In the genomic region with DNA sequence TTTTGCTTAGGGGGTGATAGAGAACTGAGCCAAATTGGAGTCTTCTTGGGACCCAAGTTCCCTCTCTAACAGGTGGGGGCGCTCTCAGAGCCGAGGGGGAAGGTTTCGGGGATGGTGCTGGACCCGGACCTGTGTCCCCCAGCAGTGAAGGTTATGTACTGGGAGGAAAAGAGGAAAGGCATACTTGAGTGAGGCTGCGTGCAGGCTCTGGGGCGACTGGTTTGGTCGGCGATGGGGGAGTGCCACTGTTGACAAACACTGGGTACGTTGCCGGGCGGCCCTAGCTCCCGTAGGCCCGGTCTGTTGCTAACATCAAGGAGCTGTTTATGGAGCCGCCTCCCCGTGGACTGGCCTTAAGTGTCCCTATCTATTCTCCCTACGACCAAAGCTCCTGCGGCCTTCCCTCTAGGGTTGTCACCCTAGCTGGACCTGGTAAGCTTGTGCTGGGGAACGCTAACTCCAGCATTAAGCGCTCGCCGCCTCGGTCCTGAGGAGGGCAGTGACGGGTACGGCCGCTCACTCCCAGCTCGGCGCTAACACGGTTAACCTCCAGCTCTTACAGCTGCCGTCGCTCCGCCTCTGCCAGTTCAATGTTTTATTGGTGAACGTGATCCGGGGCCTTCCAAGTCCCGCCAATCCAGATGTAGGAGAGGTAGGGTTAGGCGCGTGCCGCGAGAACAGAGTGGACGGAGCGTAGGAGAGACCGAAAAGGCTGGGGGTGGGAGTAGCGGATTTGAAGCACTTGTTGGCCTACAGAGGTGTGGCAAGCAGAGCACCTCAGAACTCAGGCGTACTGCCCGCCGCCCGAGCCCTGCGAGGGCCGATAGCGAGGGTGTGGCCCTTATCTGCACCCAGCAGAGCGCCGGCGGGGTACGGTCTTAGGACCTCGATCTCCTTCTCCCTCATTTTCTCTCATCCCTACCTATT, we compare ENCODE assay signal across 1 cellular context.
TF ChIP-seq lines count a peak whose summit lies in the region.

A gene (plus strand): TSS at position 685 of the 927 bp plus-strand sequence. CDS start 422 bp downstream, outside the sequence.

TF ChIP-seq in K562, 482 proteins besides CTCF, POLR2A, EP300 and RAD21 (continued from another document and continues in another):
- TF ChIP-seq, protein P1, sequence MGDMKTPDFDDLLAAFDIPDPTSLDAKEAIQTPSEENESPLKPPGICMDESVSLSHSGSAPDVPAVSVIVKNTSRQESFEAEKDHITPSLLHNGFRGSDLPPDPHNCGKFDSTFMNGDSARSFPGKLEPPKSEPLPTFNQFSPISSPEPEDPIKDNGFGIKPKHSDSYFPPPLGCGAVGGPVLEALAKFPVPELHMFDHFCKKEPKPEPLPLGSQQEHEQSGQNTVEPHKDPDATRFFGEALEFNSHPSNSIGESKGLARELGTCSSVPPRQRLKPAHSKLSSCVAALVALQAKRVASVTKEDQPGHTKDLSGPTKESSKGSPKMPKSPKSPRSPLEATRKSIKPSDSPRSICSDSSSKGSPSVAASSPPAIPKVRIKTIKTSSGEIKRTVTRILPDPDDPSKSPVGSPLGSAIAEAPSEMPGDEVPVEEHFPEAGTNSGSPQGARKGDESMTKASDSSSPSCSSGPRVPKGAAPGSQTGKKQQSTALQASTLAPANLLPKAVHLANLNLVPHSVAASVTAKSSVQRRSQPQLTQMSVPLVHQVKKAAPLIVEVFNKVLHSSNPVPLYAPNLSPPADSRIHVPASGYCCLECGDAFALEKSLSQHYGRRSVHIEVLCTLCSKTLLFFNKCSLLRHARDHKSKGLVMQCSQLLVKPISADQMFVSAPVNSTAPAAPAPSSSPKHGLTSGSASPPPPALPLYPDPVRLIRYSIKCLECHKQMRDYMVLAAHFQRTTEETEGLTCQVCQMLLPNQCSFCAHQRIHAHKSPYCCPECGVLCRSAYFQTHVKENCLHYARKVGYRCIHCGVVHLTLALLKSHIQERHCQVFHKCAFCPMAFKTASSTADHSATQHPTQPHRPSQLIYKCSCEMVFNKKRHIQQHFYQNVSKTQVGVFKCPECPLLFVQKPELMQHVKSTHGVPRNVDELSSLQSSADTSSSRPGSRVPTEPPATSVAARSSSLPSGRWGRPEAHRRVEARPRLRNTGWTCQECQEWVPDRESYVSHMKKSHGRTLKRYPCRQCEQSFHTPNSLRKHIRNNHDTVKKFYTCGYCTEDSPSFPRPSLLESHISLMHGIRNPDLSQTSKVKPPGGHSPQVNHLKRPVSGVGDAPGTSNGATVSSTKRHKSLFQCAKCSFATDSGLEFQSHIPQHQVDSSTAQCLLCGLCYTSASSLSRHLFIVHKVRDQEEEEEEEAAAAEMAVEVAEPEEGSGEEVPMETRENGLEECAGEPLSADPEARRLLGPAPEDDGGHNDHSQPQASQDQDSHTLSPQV (IDR thresholded peaks at IDR 0.05): peak; percentile 41
- TF ChIP-seq NR2F6 (CRISPR knock-in tag; IDR thresholded peaks at IDR 0.05): no peak
- TF ChIP-seq, protein P2, sequence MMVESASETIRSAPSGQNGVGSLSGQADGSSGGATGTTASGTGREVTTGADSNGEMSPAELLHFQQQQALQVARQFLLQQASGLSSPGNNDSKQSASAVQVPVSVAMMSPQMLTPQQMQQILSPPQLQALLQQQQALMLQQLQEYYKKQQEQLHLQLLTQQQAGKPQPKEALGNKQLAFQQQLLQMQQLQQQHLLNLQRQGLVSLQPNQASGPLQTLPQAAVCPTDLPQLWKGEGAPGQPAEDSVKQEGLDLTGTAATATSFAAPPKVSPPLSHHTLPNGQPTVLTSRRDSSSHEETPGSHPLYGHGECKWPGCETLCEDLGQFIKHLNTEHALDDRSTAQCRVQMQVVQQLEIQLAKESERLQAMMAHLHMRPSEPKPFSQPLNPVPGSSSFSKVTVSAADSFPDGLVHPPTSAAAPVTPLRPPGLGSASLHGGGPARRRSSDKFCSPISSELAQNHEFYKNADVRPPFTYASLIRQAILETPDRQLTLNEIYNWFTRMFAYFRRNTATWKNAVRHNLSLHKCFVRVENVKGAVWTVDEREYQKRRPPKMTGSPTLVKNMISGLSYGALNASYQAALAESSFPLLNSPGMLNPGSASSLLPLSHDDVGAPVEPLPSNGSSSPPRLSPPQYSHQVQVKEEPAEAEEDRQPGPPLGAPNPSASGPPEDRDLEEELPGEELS (CRISPR knock-in tag; IDR thresholded peaks at IDR 0.05; ENCODE audit: borderline replicate concordance): 0 out of 2 replicates have a peak, but pooled peaks have one; percentile 21
- no peak for TF ChIP-seq MAFK (IDR thresholded peaks at IDR 0.05; ENCODE audit: low read length)
- peak; percentile 98 for TF ChIP-seq DPF2 (IDR thresholded peaks at IDR 0.05)
- TF ChIP-seq CBX1 (IDR thresholded peaks at IDR 0.05; ENCODE audit: low read depth): no peak
- no peak for TF ChIP-seq CAMTA2 (CRISPR knock-in tag; conservative IDR thresholded peaks at IDR 0.05)
- TF ChIP-seq HNRNPL (IDR thresholded peaks at IDR 0.05; ENCODE audit: low read depth, low read length): no peak
- no peak for TF ChIP-seq RBM14 (IDR thresholded peaks at IDR 0.05; ENCODE audit: borderline replicate concordance, insufficient read depth, low read depth, low read length)
- peak; percentile 100 for TF ChIP-seq HMGN3 (IDR thresholded peaks at IDR 0.05; ENCODE audit: borderline replicate concordance, extremely low read depth, insufficient read length, low read depth, low read length)
- TF ChIP-seq CEBPB (tag; IDR thresholded peaks at IDR 0.05): peak; percentile 64
- peak; percentile 98 for TF ChIP-seq NCOR1 (IDR thresholded peaks at IDR 0.05)
- TF ChIP-seq ZNF165 (CRISPR knock-in tag; IDR thresholded peaks at IDR 0.05; ENCODE audit: borderline replicate concordance): no peak
- peak; percentile 93 for TF ChIP-seq NFIC (IDR thresholded peaks at IDR 0.05)
- TF ChIP-seq, protein P3, sequence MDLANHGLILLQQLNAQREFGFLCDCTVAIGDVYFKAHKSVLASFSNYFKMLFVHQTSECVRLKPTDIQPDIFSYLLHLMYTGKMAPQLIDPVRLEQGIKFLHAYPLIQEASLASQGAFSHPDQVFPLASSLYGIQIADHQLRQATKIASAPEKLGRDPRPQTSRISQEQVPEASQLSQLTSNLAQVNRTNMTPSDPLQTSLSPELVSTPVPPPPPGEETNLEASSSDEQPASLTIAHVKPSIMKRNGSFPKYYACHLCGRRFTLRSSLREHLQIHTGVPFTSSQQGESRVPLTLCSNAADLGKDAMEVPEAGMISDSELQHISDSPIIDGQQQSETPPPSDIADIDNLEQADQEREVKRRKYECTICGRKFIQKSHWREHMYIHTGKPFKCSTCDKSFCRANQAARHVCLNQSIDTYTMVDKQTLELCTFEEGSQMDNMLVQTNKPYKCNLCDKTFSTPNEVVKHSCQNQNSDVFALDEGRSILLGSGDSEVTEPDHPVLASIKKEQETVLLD (IDR thresholded peaks at IDR 0.05): no peak; the same call in 1 of the 2 replicates
- TF ChIP-seq TCF3 (CRISPR knock-in tag; IDR thresholded peaks at IDR 0.05): peak; percentile 100
- TF ChIP-seq ZNF124 (CRISPR knock-in tag; IDR thresholded peaks at IDR 0.05): no peak
- TF ChIP-seq GATA2 (CRISPR knock-in tag; IDR thresholded peaks at IDR 0.05): peak; percentile 99
- peak; percentile 93 for TF ChIP-seq SUPT5H (IDR thresholded peaks at IDR 0.05)
- TF ChIP-seq, protein P4, sequence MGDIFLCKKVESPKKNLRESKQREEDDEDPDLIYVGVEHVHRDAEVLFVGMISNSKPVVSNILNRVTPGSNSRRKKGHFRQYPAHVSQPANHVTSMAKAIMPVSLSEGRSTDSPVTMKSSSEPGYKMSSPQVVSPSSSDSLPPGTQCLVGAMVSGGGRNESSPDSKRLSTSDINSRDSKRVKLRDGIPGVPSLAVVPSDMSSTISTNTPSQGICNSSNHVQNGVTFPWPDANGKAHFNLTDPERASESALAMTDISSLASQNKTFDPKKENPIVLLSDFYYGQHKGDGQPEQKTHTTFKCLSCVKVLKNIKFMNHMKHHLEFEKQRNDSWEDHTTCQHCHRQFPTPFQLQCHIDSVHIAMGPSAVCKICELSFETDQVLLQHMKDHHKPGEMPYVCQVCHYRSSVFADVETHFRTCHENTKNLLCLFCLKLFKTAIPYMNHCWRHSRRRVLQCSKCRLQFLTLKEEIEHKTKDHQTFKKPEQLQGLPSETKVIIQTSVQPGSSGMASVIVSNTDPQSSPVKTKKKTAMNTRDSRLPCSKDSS (IDR thresholded peaks at IDR 0.05; ENCODE audit: low read depth, partially characterized antibody): no peak
- no peak for TF ChIP-seq PURB (CRISPR knock-in tag; IDR thresholded peaks at IDR 0.05; ENCODE audit: low read depth)
- TF ChIP-seq IFI16 (CRISPR knock-in tag; IDR thresholded peaks at IDR 0.05): no peak
- TF ChIP-seq, protein P5, sequence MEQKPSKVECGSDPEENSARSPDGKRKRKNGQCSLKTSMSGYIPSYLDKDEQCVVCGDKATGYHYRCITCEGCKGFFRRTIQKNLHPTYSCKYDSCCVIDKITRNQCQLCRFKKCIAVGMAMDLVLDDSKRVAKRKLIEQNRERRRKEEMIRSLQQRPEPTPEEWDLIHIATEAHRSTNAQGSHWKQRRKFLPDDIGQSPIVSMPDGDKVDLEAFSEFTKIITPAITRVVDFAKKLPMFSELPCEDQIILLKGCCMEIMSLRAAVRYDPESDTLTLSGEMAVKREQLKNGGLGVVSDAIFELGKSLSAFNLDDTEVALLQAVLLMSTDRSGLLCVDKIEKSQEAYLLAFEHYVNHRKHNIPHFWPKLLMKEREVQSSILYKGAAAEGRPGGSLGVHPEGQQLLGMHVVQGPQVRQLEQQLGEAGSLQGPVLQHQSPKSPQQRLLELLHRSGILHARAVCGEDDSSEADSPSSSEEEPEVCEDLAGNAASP (IDR thresholded peaks at IDR 0.05): no peak
- no peak for TF ChIP-seq ZNF212 (CRISPR knock-in tag; IDR thresholded peaks at IDR 0.05)
- TF ChIP-seq NCOA1 (IDR thresholded peaks at IDR 0.05; ENCODE audit: low read depth): peak; percentile 89
- TF ChIP-seq SNIP1 (IDR thresholded peaks at IDR 0.05; ENCODE audit: low read depth): no peak
- TF ChIP-seq HMG20B (CRISPR knock-in tag; IDR thresholded peaks at IDR 0.05): no peak
- TF ChIP-seq, protein P6, sequence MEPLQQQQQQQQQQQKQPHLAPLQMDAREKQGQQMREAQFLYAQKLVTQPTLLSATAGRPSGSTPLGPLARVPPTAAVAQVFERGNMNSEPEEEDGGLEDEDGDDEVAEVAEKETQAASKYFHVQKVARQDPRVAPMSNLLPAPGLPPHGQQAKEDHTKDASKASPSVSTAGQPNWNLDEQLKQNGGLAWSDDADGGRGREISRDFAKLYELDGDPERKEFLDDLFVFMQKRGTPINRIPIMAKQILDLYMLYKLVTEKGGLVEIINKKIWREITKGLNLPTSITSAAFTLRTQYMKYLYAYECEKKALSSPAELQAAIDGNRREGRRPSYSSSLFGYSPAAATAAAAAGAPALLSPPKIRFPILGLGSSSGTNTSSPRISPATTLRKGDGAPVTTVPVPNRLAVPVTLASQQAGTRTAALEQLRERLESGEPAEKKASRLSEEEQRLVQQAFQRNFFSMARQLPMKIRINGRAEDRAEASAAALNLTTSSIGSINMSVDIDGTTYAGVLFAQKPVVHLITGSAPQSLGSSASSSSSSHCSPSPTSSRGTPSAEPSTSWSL (CRISPR knock-in tag; IDR thresholded peaks at IDR 0.05; ENCODE audit: borderline replicate concordance): no peak
- TF ChIP-seq HOXB6 (CRISPR knock-in tag; IDR thresholded peaks at IDR 0.05; ENCODE audit: borderline replicate concordance): no peak
- no peak for TF ChIP-seq ZNF584 (CRISPR knock-in tag; IDR thresholded peaks at IDR 0.05; ENCODE audit: low read depth)
- TF ChIP-seq, protein P7, sequence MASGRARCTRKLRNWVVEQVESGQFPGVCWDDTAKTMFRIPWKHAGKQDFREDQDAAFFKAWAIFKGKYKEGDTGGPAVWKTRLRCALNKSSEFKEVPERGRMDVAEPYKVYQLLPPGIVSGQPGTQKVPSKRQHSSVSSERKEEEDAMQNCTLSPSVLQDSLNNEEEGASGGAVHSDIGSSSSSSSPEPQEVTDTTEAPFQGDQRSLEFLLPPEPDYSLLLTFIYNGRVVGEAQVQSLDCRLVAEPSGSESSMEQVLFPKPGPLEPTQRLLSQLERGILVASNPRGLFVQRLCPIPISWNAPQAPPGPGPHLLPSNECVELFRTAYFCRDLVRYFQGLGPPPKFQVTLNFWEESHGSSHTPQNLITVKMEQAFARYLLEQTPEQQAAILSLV (tag; IDR thresholded peaks at IDR 0.05): no peak
- TF ChIP-seq ZNF445 (CRISPR knock-in tag; IDR thresholded peaks at IDR 0.05; ENCODE audit: low read depth): peak; percentile 57; the same call in 1 of the 2 replicates
- TF ChIP-seq HNRNPLL (IDR thresholded peaks at IDR 0.05; ENCODE audit: low read depth, low read length, poor library complexity, severe bottlenecking): peak; percentile 76
- 0 out of 2 replicates have a peak, but pooled peaks have one; percentile 29 for TF ChIP-seq ETV1 (tag; conservative IDR thresholded peaks at IDR 0.05; ENCODE audit: low read depth)
- peak; percentile 68 for TF ChIP-seq MTA1 (IDR thresholded peaks at IDR 0.05; ENCODE audit: borderline replicate concordance)
- TF ChIP-seq ZSCAN29 (IDR thresholded peaks at IDR 0.05): no peak
- no peak for TF ChIP-seq PHB (CRISPR knock-in tag; IDR thresholded peaks at IDR 0.05)
- TF ChIP-seq CBX3 (IDR thresholded peaks at IDR 0.05; ENCODE audit: borderline replicate concordance in 1 of 2, low read length in 2 of 2): no peak; a peak in 1 of 3 replicates
- TF ChIP-seq, protein P8, sequence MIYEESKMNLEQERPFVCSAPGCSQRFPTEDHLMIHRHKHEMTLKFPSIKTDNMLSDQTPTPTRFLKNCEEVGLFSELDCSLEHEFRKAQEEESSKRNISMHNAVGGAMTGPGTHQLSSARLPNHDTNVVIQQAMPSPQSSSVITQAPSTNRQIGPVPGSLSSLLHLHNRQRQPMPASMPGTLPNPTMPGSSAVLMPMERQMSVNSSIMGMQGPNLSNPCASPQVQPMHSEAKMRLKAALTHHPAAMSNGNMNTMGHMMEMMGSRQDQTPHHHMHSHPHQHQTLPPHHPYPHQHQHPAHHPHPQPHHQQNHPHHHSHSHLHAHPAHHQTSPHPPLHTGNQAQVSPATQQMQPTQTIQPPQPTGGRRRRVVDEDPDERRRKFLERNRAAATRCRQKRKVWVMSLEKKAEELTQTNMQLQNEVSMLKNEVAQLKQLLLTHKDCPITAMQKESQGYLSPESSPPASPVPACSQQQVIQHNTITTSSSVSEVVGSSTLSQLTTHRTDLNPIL (CRISPR knock-in tag; IDR thresholded peaks at IDR 0.05): no peak
- peak; percentile 78 to 94; a peak in 3 of 4 replicates for TF ChIP-seq TBL1XR1 (IDR thresholded peaks at IDR 0.05; ENCODE audit: low read length in 2 of 2)
